Comparison of ENCODE assay signal across 12 cellular contexts in genomic region chr7:106486331-106486730, GRCh38.
DNase-seq lines count a peak whose midpoint lies in the region; ATAC-seq and TF ChIP-seq lines count a peak whose summit lies in the region.
"Had no signal": no experiment of that assay in that cellular context is flagged by ENCODE, and none has a peak within 500 bp of the region (broad histone marks: within the 10 kb centered on the region; RNA-seq: fewer than 3 reads in every experiment).

No MANE protein-coding gene starts in this region.

- no peaks in the 10 kb centered on the region for H3K36me3 ChIP-seq in HCT116 (ENCODE audit: control insufficient read depth in 1 of 2, insufficient read depth in 2 of 2, low read length in 2 of 2)
- no peaks in the 10 kb centered on the region for H3K36me3 ChIP-seq in stomach

- no peaks in the 10 kb centered on the region for H4K20me1 ChIP-seq in HCT116 (ENCODE audit: insufficient read depth)

- TF ChIP-seq POLR2A in HCT116 (IDR thresholded peaks at IDR 0.05; ENCODE audit: borderline replicate concordance, extremely low read depth, insufficient read depth, insufficient read length): no peak
- TF ChIP-seq POLR2A in stomach (IDR thresholded peaks at IDR 0.05): no peak

- no peaks in the 10 kb centered on the region for H3K79me2 ChIP-seq in HCT116 (ENCODE audit: insufficient read depth, low read length)
- H3K79me2 ChIP-seq: hepatocyte had no signal

- TF ChIP-seq CTCF in HCT116 (IDR thresholded peaks at IDR 0.05 in 2 of 3, conservative IDR thresholded peaks at IDR 0.05 in 1 of 3; ENCODE audit: borderline replicate concordance in 1 of 3, insufficient read depth in 1 of 3, low read depth in 2 of 3, low read length in 2 of 3) (no peak), stomach (IDR thresholded peaks at IDR 0.05) (no peak)

- H3K4me2 ChIP-seq in HCT116 (ENCODE audit: low read length): peak overlapping the region; percentile 46
- H3K4me2 ChIP-seq: hepatocyte had no signal

- peaks cover 5% of the 10 kb centered on the region for H3K9me3 Mint-ChIP-seq in activated naive CD8-positive, alpha-beta T cell treated with anti-CD3 and anti-CD28 coated beads, Interleukin-2, amount 50 U/mL, for 24 hours

- ATAC-seq in HCT116 (peak; percentile 60; the same call in 1 of the 2 replicates), GM21528 (IDR thresholded peaks at IDR 0.05; ENCODE audit: low FRiP score, unreplicated experiment) (no peak)
- no peak for ATAC-seq in activated naive CD8-positive, alpha-beta T cell treated with anti-CD3 and anti-CD28 coated beads, Interleukin-2, amount 50 U/mL, for 24 hours

- H3K4me1 ChIP-seq in HCT116 (ENCODE audit: control insufficient read depth in 1 of 2, insufficient read depth in 2 of 2, low read length in 2 of 2): peaks cover 6 to 44% of the 10 kb centered on the region in 2 experiments
- H3K4me1 ChIP-seq in stomach: peaks cover 9 to 36% (median 26%) of the 10 kb centered on the region in 4 donors

- TF ChIP-seq EP300 in stomach (IDR thresholded peaks at IDR 0.05): no peak

- H3K27me3 Mint-ChIP-seq in activated naive CD8-positive, alpha-beta T cell treated with anti-CD3 and anti-CD28 coated beads, Interleukin-2, amount 50 U/mL, for 24 hours: peaks cover 7% of the 10 kb centered on the region

- DNase-seq in HCT116 (ENCODE audit: low read depth, low spot score) (no peak), hepatic stellate cell (ENCODE audit: low spot score) (peak; percentile 6), stomach (no peak), NCI-H2196 (lab: John Stamatoyannopoulos, UW; ENCODE audit: unreplicated experiment) (no peak), SIG-M5 treated with dmso at 0.1 percent for 504 hours (lab: John Stamatoyannopoulos, UW; ENCODE audit: unreplicated experiment) (no peak), dedifferentiated amniotic fluid mesenchymal stem cell (ENCODE audit: extremely low spot score) (no peak)
- no peak for DNase-seq in activated naive CD8-positive, alpha-beta T cell treated with anti-CD3 and anti-CD28 coated beads, Interleukin-2, amount 50 U/mL, for 24 hours
- DNase-seq: DMS 273 treated with DMSO at 0.1 percent for 48 hours, naive B cell, NCI-H1930 had no signal

- peak overlapping the region; percentile 94 for H3K27ac Mint-ChIP-seq in activated naive CD8-positive, alpha-beta T cell treated with anti-CD3 and anti-CD28 coated beads, Interleukin-2, amount 50 U/mL, for 24 hours
- H3K27ac Mint-ChIP-seq: naive B cell had no signal

- no peaks in the 10 kb centered on the region for H3K27me3 ChIP-seq in HCT116 (ENCODE audit: insufficient read depth, low read length)
- H3K27me3 ChIP-seq in stomach: no peaks in the 10 kb centered on the region
- H3K27me3 ChIP-seq: hepatocyte had no signal

- no TSS peak for BruUV-seq in HCT116 (replicated peaks; lab: Mats Ljungman, UMichigan)

- peaks cover 56% of the 10 kb centered on the region for H3K4me1 Mint-ChIP-seq in activated naive CD8-positive, alpha-beta T cell treated with anti-CD3 and anti-CD28 coated beads, Interleukin-2, amount 50 U/mL, for 24 hours
- H3K4me1 Mint-ChIP-seq: naive B cell had no signal

- POLR2A ChIA-PET in HCT116 (lab: Charles Lee): no interaction called here

- peaks cover 15% of the 10 kb centered on the region for H3K36me3 Mint-ChIP-seq in activated naive CD8-positive, alpha-beta T cell treated with anti-CD3 and anti-CD28 coated beads, Interleukin-2, amount 50 U/mL, for 24 hours (ENCODE audit: low read depth)

- no peak overlapping the region for H3K4me3 Mint-ChIP-seq in activated naive CD8-positive, alpha-beta T cell treated with anti-CD3 and anti-CD28 coated beads, Interleukin-2, amount 50 U/mL, for 24 hours
- H3K4me3 Mint-ChIP-seq: naive B cell had no signal

- no peak overlapping the region for H3K9ac ChIP-seq in HCT116 (ENCODE audit: low read length)

- no peaks in the 10 kb centered on the region for H3K9me2 ChIP-seq in HCT116 (ENCODE audit: insufficient read depth)

- intact Hi-C loops in HCT116 (cut with micrococcal nuclease) (no loop called here), stomach (cut with DNase I; ENCODE audit: low total_unique reads) (no loop called here)

- RAD21 ChIA-PET in HCT116 (lab: Charles Lee; ENCODE audit: low non-redundant PET in 1 of 2, low total read pairs in 2 of 2, uncharacterized antibody in 2 of 2, unreplicated experiment in 2 of 2): no interaction called here

- H2AFZ ChIP-seq in HCT116 (ENCODE audit: low read depth, low read length, poor library complexity, severe bottlenecking): peak overlapping the region; percentile 27
- H2AFZ ChIP-seq: hepatocyte had no signal

- H3K4me3 ChIP-seq in HCT116 (replicated peaks in 1 of 2; ENCODE audit: low read depth in 1 of 2, low read length in 2 of 2): no peak overlapping the region
- no peak overlapping the region for H3K4me3 ChIP-seq in stomach
- H3K4me3 ChIP-seq: hepatocyte had no signal

- H3K27ac ChIP-seq in HCT116 (ENCODE audit: low read depth, low read length) (no peak overlapping the region), stomach (peak overlapping the region in 4 of 5 donors; percentile 67 to 77 (median 68))
- H3K27ac ChIP-seq: hepatocyte had no signal

- WGBS in stomach, 5 donors: 62 to 77% (median 68%) methylated on average over 3 of the region's 3 CpGs

- no peaks in the 10 kb centered on the region for H3K9me3 ChIP-seq in HCT116 (ENCODE audit: control insufficient read depth in 1 of 2, insufficient read depth in 1 of 2, low read depth in 1 of 2, low read length in 2 of 2)
- peaks cover 0 to 6% (median 0%) of the 10 kb centered on the region in 4 donors for H3K9me3 ChIP-seq in stomach

- no peak for TF ChIP-seq RAD21 in HCT116 (IDR thresholded peaks at IDR 0.05; ENCODE audit: low read depth)

- CTCF ChIA-PET in HCT116 (lab: Charles Lee): no interaction called here

TF ChIP-seq in HCT116, 20 proteins besides CTCF, POLR2A, EP300 and RAD21:
- TF ChIP-seq YY1 (IDR thresholded peaks at IDR 0.05; ENCODE audit: extremely low read depth, insufficient replicate concordance, low read depth, low read length) (no peak), MAX (IDR thresholded peaks at IDR 0.05) (no peak), FOSL1 (IDR thresholded peaks at IDR 0.05; ENCODE audit: low read depth) (peak; percentile 38; the same call in 1 of the 2 replicates)
